In the genomic region with DNA sequence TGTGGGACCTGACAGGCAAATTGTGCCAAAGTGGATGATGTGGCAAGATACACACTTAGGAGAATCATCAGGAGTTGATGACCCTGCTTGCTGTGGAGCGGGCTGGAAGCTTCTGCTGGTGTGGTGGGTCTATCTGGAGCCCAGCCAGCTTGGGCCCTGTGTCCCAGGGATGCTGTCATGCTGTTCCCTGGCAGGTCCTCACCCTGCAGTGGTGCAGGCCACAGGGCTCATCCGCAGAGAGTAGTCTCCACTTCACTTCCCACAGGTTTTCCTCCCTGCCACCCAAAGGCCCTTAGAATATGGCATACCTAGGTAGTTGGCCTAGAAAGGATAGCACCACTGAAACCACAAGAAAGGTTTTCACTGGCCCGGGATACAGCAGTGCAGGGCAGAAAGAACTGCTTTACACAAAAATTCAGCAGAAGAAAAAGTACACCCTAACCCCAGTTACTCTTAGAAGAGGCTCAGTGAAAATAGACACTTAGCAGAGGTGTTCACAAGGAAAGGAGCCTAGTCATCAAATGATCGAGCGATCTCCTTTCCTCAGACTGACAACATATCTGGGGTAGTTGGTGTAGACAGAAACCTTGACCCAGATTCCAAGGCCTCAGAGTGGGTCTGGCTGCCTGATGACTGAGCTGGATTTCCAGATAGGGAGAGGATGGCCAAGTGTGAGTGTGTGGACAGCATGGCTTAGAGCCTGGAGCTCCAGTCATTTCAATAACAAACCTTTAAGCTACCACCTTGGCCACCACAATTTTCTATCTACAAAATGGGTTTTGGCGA, we compare ENCODE assay signal across 18 cellular contexts. TPM values are rescaled to one million over a fixed set of nuclear protein-coding genes. Genes with fewer than 3 reads are reported as not detected.
A peak's percentile ranks its signal among the peaks of the same experiment; 100 is the strongest.
DNase-seq lines count a peak whose midpoint lies in the region; ATAC-seq and TF ChIP-seq lines count a peak whose summit lies in the region.
"Had no signal": no experiment of that assay in that cellular context is flagged by ENCODE, and none has a peak within 500 bp of the region (broad histone marks: within the 10 kb centered on the region; RNA-seq: fewer than 3 reads in every experiment).

No MANE protein-coding gene starts in this region.

- H2AFZ ChIP-seq in PC-3 (ENCODE audit: low read length): no peak overlapping the region

- no peaks in the 10 kb centered on the region for H3K36me3 ChIP-seq in PC-3 (ENCODE audit: low read depth, low read length)
- H3K36me3 ChIP-seq in vagina: no peaks in the 10 kb centered on the region
- H3K36me3 ChIP-seq: BLaER1 had no signal

- peaks cover 27% of the 10 kb centered on the region for H3K4me1 ChIP-seq in PC-3 (ENCODE audit: insufficient read depth, low read length)
- H3K4me1 ChIP-seq in vagina: peaks cover 12% of the 10 kb centered on the region
- H3K4me1 ChIP-seq: BLaER1 had no signal

- peaks cover 0 to 2% of the 10 kb centered on the region in 2 donors for H3K4me1 Mint-ChIP-seq in natural killer cell treated with Interleukin-12 subunit alpha and Interleukin-12 subunit beta and Interleukin-15 and Interleukin-18, amount 100 ng/mL, for 72 hours (ENCODE audit: low read depth in 2 of 2)
- H3K4me1 Mint-ChIP-seq: CD8-positive, alpha-beta memory T cell had no signal

- DNase-seq in PC-3: peak; percentile 37
- DNase-seq in ecto neural progenitor cell (ENCODE audit: low spot score): peak; percentile 20
- peak; percentile 65 for DNase-seq in mesenteric fat pad (ENCODE audit: low spot score)
- DNase-seq in vagina (ENCODE audit: extremely low spot score in 2 of 2): peak; percentile 70 to 80
- no peak for DNase-seq in natural killer cell treated with Interleukin-12 subunit alpha and Interleukin-12 subunit beta and Interleukin-15 and Interleukin-18, amount 100 ng/mL, for 72 hours (ENCODE audit: low spot score)
- DNase-seq: CD8-positive, alpha-beta memory T cell; DMS 273 treated with DMSO at 0.1 percent for 48 hours; EL; H7; KBM-7; NCI-H1048; NCI-H226; NCI-H69; SK-N-SH had no signal

- TF ChIP-seq POLR2A in vagina (IDR thresholded peaks at IDR 0.05): no peak

- POLR2A ChIA-PET in PC-3 (lab: Charles Lee; ENCODE audit: unreplicated experiment): no interaction called here

- BruUV-seq in PC-3 (replicated peaks; lab: Mats Ljungman, UMichigan): no TSS peak

- H3K9me3 ChIP-seq in PC-3 (ENCODE audit: low read length) (no peaks in the 10 kb centered on the region), vagina (no peaks in the 10 kb centered on the region)
- H3K9me3 ChIP-seq: BLaER1, SK-N-SH had no signal

- H3K27me3 ChIP-seq in PC-3 (ENCODE audit: low read length): no peaks in the 10 kb centered on the region
- no peaks in the 10 kb centered on the region for H3K27me3 ChIP-seq in vagina
- H3K27me3 ChIP-seq: BLaER1 had no signal

- H3K36me3 Mint-ChIP-seq in natural killer cell treated with Interleukin-12 subunit alpha and Interleukin-12 subunit beta and Interleukin-15 and Interleukin-18, amount 100 ng/mL, for 72 hours: no peaks in the 10 kb centered on the region
- H3K36me3 Mint-ChIP-seq: CD8-positive, alpha-beta memory T cell had no signal

- no peaks in the 10 kb centered on the region for H3F3A ChIP-seq in PC-3 (ENCODE audit: low read length, unreplicated experiment)

- H3K9me2 ChIP-seq in PC-3 (replicated peaks; ENCODE audit: low read length): no peaks in the 10 kb centered on the region
- H3K9me2 ChIP-seq: SK-N-SH had no signal

- H3K27ac ChIP-seq in PC-3 (ENCODE audit: low read length): peak overlapping the region; percentile 95
- H3K27ac ChIP-seq in vagina: no peak overlapping the region
- H3K27ac ChIP-seq: BLaER1 had no signal

- H3K9me3 Mint-ChIP-seq in natural killer cell treated with Interleukin-12 subunit alpha and Interleukin-12 subunit beta and Interleukin-15 and Interleukin-18, amount 100 ng/mL, for 72 hours: no peaks in the 10 kb centered on the region
- H3K9me3 Mint-ChIP-seq: CD8-positive, alpha-beta memory T cell had no signal

- H3K4me3 ChIP-seq in PC-3 (ENCODE audit: low read length) (no peak overlapping the region), vagina (no peak overlapping the region)
- H3K4me3 ChIP-seq: BLaER1 had no signal

- CTCF ChIA-PET in PC-3 (lab: Charles Lee): interaction anchor here (1.5 kb wide), 1 partner anchor 23 kb away, joined by 5 read pairs; no protein-coding TSS in a partner anchor

- no peak overlapping the region for H3K9ac ChIP-seq in PC-3 (ENCODE audit: low read length)
- H3K9ac ChIP-seq: BLaER1, SK-N-SH had no signal

- H3K79me2 ChIP-seq in PC-3 (ENCODE audit: low read length): no peaks in the 10 kb centered on the region

- intact Hi-C loops in PC-3 (cut with micrococcal nuclease) (no loop called here), vagina (cut with DNase I) (loop anchor here (10.0 kb wide), 1 partner anchor 325 kb away; no protein-coding TSS in a partner anchor)

- H3K4me2 ChIP-seq in PC-3 (ENCODE audit: low read length): no peak overlapping the region
- H3K4me2 ChIP-seq: BLaER1, SK-N-SH had no signal

- ATAC-seq in PC-3: no peak
- ATAC-seq in GM18909 (IDR thresholded peaks at IDR 0.05; ENCODE audit: poor library complexity, unreplicated experiment): no peak
- ATAC-seq in GM19463 (IDR thresholded peaks at IDR 0.05; ENCODE audit: unreplicated experiment): no peak
- no peak for ATAC-seq in natural killer cell treated with Interleukin-12 subunit alpha and Interleukin-12 subunit beta and Interleukin-15 and Interleukin-18, amount 100 ng/mL, for 72 hours
- ATAC-seq: Right ventricle myocardium inferior had no signal

- TF ChIP-seq CTCF in PC-3 (conservative IDR thresholded peaks at IDR 0.05; ENCODE audit: low read depth, low read length) (no peak), vagina (IDR thresholded peaks at IDR 0.05) (no peak)

- no peaks in the 10 kb centered on the region for H3K27me3 Mint-ChIP-seq in natural killer cell treated with Interleukin-12 subunit alpha and Interleukin-12 subunit beta and Interleukin-15 and Interleukin-18, amount 100 ng/mL, for 72 hours

- H3K27ac Mint-ChIP-seq in natural killer cell treated with Interleukin-12 subunit alpha and Interleukin-12 subunit beta and Interleukin-15 and Interleukin-18, amount 100 ng/mL, for 72 hours: no peak overlapping the region
- H3K27ac Mint-ChIP-seq: CD8-positive, alpha-beta memory T cell had no signal

- H3K4me3 Mint-ChIP-seq in natural killer cell treated with Interleukin-12 subunit alpha and Interleukin-12 subunit beta and Interleukin-15 and Interleukin-18, amount 100 ng/mL, for 72 hours: no peak overlapping the region
- H3K4me3 Mint-ChIP-seq: CD8-positive, alpha-beta memory T cell had no signal

- no peaks in the 10 kb centered on the region for H4K20me1 ChIP-seq in PC-3 (ENCODE audit: low read length)
- H4K20me1 ChIP-seq: BLaER1 had no signal

RNA-seq across cellular contexts. Expression of gene C1orf226, which starts 1.3 kb away (rescaled TPM):
- total RNA-seq in PC-3 (2014; rRNA removed) (2.6 and 4.3 TPM in 2 replicates), mesenteric fat pad (1.6 TPM), vagina (2.7 TPM)
- total RNA-seq in natural killer cell treated with Interleukin-12 subunit alpha and Interleukin-12 subunit beta and Interleukin-15 and Interleukin-18, amount 100 ng/mL, for 72 hours: not detected

RNA-seq across cellular contexts. Expression of gene SPATA46, which starts 3.6 kb away (rescaled TPM):
- not detected in 2 replicates for total RNA-seq in PC-3 (2014; rRNA removed)
- total RNA-seq in mesenteric fat pad: not detected
- not detected for total RNA-seq in vagina
- total RNA-seq in natural killer cell treated with Interleukin-12 subunit alpha and Interleukin-12 subunit beta and Interleukin-15 and Interleukin-18, amount 100 ng/mL, for 72 hours: not detected
- total RNA-seq: CD8-positive, alpha-beta memory T cell; H7; Right ventricle myocardium inferior had no signal

RNA-seq across cellular contexts. Expression of gene SH2D1B, which starts 31.7 kb away (rescaled TPM):
- total RNA-seq in PC-3 (2014; rRNA removed) (0.04 TPM in 1 of 2 replicates, not detected in the other), mesenteric fat pad (0.61 TPM), vagina (not detected)
- 10 to 100 TPM; 12.7 to 19.5 TPM for total RNA-seq in natural killer cell treated with Interleukin-12 subunit alpha and Interleukin-12 subunit beta and Interleukin-15 and Interleukin-18, amount 100 ng/mL, for 72 hours
- total RNA-seq: CD8-positive, alpha-beta memory T cell; H7 had no signal
